8 cellular contexts compared by ENCODE assay signal in genomic region chr12:71415336-71416231, GRCh38. TPM values are rescaled to one million over a fixed set of nuclear protein-coding genes. Genes with fewer than 3 reads are reported as not detected.
DNase-seq lines count a peak whose midpoint lies in the region; ATAC-seq and TF ChIP-seq lines count a peak whose summit lies in the region.

No MANE protein-coding gene starts in this region.

- no peaks in the 10 kb centered on the region for H4K20me1 ChIP-seq in PC-3 (ENCODE audit: low read length)

- intact Hi-C loops in Right ventricle myocardium superior (cut with DNase I) (loop anchor here (5.0 kb wide), 1 partner anchor 332 kb away; no protein-coding TSS in a partner anchor), Right ventricle myocardium inferior (cut with DNase I) (loop anchor here (1.0 to 5.0 kb wide), 2 partner anchors 222 to 332 kb away; no protein-coding TSS in a partner anchor), PC-3 (cut with micrococcal nuclease) (loop anchor here (1.0 to 10.0 kb wide), 4 partner anchors 59 to 331 kb away; no protein-coding TSS in a partner anchor), colonic mucosa (cut with DNase I) (loop anchor here (5.0 to 10.0 kb wide), 3 partner anchors 139 to 332 kb away; no protein-coding TSS in a partner anchor), lower lobe of right lung (cut with DNase I) (no loop called here)

- no peaks in the 10 kb centered on the region for H3K79me2 ChIP-seq in PC-3 (ENCODE audit: low read length)

- TF ChIP-seq CTCF in PC-3 (conservative IDR thresholded peaks at IDR 0.05; ENCODE audit: low read depth, low read length) (peak; percentile 91), colonic mucosa (IDR thresholded peaks at IDR 0.05) (peak; percentile 57), lower lobe of right lung (IDR thresholded peaks at IDR 0.05) (peak; percentile 73)

- POLR2A ChIA-PET in PC-3 (lab: Charles Lee; ENCODE audit: unreplicated experiment), result no interaction called here

- no TSS peak for BruUV-seq in PC-3 (replicated peaks; lab: Mats Ljungman, UMichigan)

- H3K4me3 ChIP-seq in PC-3 (ENCODE audit: low read length) (no peak overlapping the region), colonic mucosa (no peak overlapping the region), lower lobe of right lung (no peak overlapping the region)

- H3K36me3 ChIP-seq in PC-3 (ENCODE audit: low read depth, low read length) (no peaks in the 10 kb centered on the region), colonic mucosa (no peaks in the 10 kb centered on the region), lower lobe of right lung (no peaks in the 10 kb centered on the region)

- no peaks in the 10 kb centered on the region for H3F3A ChIP-seq in PC-3 (ENCODE audit: low read length, unreplicated experiment)

- no peak overlapping the region for H3K4me2 ChIP-seq in PC-3 (ENCODE audit: low read length)

- no peaks in the 10 kb centered on the region for H3K9me2 ChIP-seq in PC-3 (replicated peaks; ENCODE audit: low read length)

- CTCF ChIA-PET in PC-3 (lab: Charles Lee), result interaction anchor here (0.7 kb wide), 1 partner anchor 35 kb away, joined by 3 read pairs; no protein-coding TSS in a partner anchor

- H3K4me1 ChIP-seq in PC-3 (ENCODE audit: insufficient read depth, low read length) (no peaks in the 10 kb centered on the region), colonic mucosa (no peaks in the 10 kb centered on the region), lower lobe of right lung (peaks cover 4% of the 10 kb centered on the region)

- no peak for TF ChIP-seq EP300 in Ishikawa (IDR thresholded peaks at IDR 0.05; ENCODE audit: borderline replicate concordance)

- H3K9me3 ChIP-seq in PC-3 (ENCODE audit: low read length) (no peaks in the 10 kb centered on the region), colonic mucosa (no peaks in the 10 kb centered on the region), lower lobe of right lung (peaks cover 6% of the 10 kb centered on the region)

- H3K9ac ChIP-seq in PC-3 (ENCODE audit: low read length), result no peak overlapping the region
- H3K9ac ChIP-seq in colonic mucosa (ENCODE audit: low read depth in 2 of 2, low read length in 2 of 2), result no peak overlapping the region

- H2AFZ ChIP-seq in PC-3 (ENCODE audit: low read length), result no peak overlapping the region

- peak; percentile 60 for ATAC-seq in Right ventricle myocardium superior (ENCODE audit: poor library complexity)
- ATAC-seq in Right ventricle myocardium inferior, result no peak
- ATAC-seq in GM21737 (IDR thresholded peaks at IDR 0.05; ENCODE audit: unreplicated experiment), result peak; percentile 77
- peak; percentile 86 for ATAC-seq in PC-3
- peak; percentile 56 to 75 for ATAC-seq in lower lobe of right lung

- DNase-seq in Right ventricle myocardium superior, result no peak
- no peak for DNase-seq in Right ventricle myocardium inferior (ENCODE audit: missing footprints)
- peak; percentile 81 for DNase-seq in PC-3
- peak; percentile 43 for DNase-seq in colonic mucosa
- DNase-seq in lower lobe of right lung, result no peak
- DNase-seq in activated CD4-positive, CD25-positive, alpha-beta regulatory T cell (lab: John Stamatoyannopoulos, UW), result no peak

- H3K27ac ChIP-seq in PC-3 (ENCODE audit: low read length) (no peak overlapping the region), colonic mucosa (no peak overlapping the region), lower lobe of right lung (no peak overlapping the region)

- H3K27me3 ChIP-seq in PC-3 (ENCODE audit: low read length) (no peaks in the 10 kb centered on the region), colonic mucosa (no peaks in the 10 kb centered on the region), lower lobe of right lung (ENCODE audit: low read depth) (no peaks in the 10 kb centered on the region)

- TF ChIP-seq RAD21 in Ishikawa (IDR thresholded peaks at IDR 0.05; ENCODE audit: low read depth), result peak; percentile 96

TF ChIP-seq in Ishikawa, 13 proteins besides CTCF, POLR2A, EP300 and RAD21:
- TF ChIP-seq EGR1 (IDR thresholded peaks at IDR 0.05) (no peak), TCF12 (IDR thresholded peaks at IDR 0.05; ENCODE audit: low read depth) (no peak), CEBPB (IDR thresholded peaks at IDR 0.05) (peak; percentile 79)

RNA-seq across cellular contexts. Expression of gene LGR5, which starts 24.0 kb away (rescaled TPM):
- total RNA-seq in Right ventricle myocardium superior, result not detected
- not detected for total RNA-seq in Right ventricle myocardium inferior
- total RNA-seq in PC-3 (2014; rRNA removed), result 0.04 and 0.46 TPM in 2 replicates
- total RNA-seq in colonic mucosa, result 1 to 10 TPM; 4.5 to 5.0 TPM
- total RNA-seq in lower lobe of right lung, result 1.2 TPM

Comparison
In these comparisons a context has a peak if more than half of its experiments do, and no peak if none do; other contexts are left out.
1. DNase-seq: peak in PC-3 (single experiment) and colonic mucosa (single experiment); none in Right ventricle myocardium superior (single experiment), Right ventricle myocardium inferior (single experiment), lower lobe of right lung (single experiment) and activated CD4-positive, CD25-positive, alpha-beta regulatory T cell (0 of 4).
2. Peak in every context shown above with its lines, with median percentiles within 50 percentile points of each other: CTCF ChIP-seq.